ENCODE assay signal across 17 cellular contexts in genomic region chr6:52931351-52931750, GRCh38. TPM values are rescaled to one million over a fixed set of nuclear protein-coding genes. Genes with fewer than 3 reads are reported as not detected.
"Had no signal": no experiment of that assay in that cellular context is flagged by ENCODE, and none has a peak within 500 bp of the region (broad histone marks: within the 10 kb centered on the region; RNA-seq: fewer than 3 reads in every experiment).

No MANE protein-coding gene starts in this region.

- H3K27ac ChIP-seq: brain microvascular endothelial cell, hepatocyte, psoas muscle had no signal

- H3K4me1 ChIP-seq: psoas muscle had no signal

- H3K36me3 ChIP-seq: brain microvascular endothelial cell had no signal

- H3K9me3 ChIP-seq: psoas muscle had no signal

- DNase-seq: activated CD4-positive, alpha-beta T cell treated with anti-CD3 and anti-CD28 coated beads, Interleukin-2, amount 50 U/mL, for 48 hours; activated CD4-positive, CD25-positive, alpha-beta regulatory T cell treated with anti-CD3 and anti-CD28 coated beads, Interleukin-2, amount 50 U/mL, for 72 hours; activated CD8-positive, alpha-beta memory T cell treated with anti-CD3 and anti-CD28 coated beads, Interleukin-2, amount 10 ng/mL, durations not matched to agents 7 days and 5 days; activated gamma-delta T cell; activated T-cell treated with anti-CD3 and anti-CD28 coated beads, Interleukin-2, amount 50 U/mL, for 24 hours; amygdala; brain microvascular endothelial cell; cerebellar nuclear complex; dermis blood vessel endothelial cell; occipital lobe; psoas muscle; stimulated activated naive CD4-positive, alpha-beta T cell treated with Interleukin-2 at 50 U/mL for 16 hours had no signal

- H3K27me3 ChIP-seq: brain microvascular endothelial cell, hepatocyte had no signal

- ATAC-seq: activated CD8-positive, alpha-beta memory T cell treated with anti-CD3 and anti-CD28 coated beads, Interleukin-2, amount 10 ng/mL, durations not matched to agents 7 days and 5 days; psoas muscle; sciatic nerve had no signal

- H3K4me3 ChIP-seq: hepatocyte, psoas muscle had no signal

RNA-seq across cellular contexts. Expression of gene GSTA3, which starts 21.9 kb away (rescaled TPM):
- total RNA-seq: activated CD8-positive, alpha-beta memory T cell treated with anti-CD3 and anti-CD28 coated beads, Interleukin-2, amount 10 ng/mL, durations not matched to agents 7 days and 5 days; dermis blood vessel endothelial cell; epithelial cell of proximal tubule; hepatocyte; occipital lobe; psoas muscle; sciatic nerve; T-helper 2 cell treated with Interferon-gamma antibody and Interleukin-4, amounts not matched to agents 100 ng/mL and 5 ng/mL, for 36 hours; urinary bladder had no signal
- polyA plus RNA-seq: hepatocyte, psoas muscle, urinary bladder had no signal
